1 cellular context compared by ENCODE assay signal in the genomic region with DNA sequence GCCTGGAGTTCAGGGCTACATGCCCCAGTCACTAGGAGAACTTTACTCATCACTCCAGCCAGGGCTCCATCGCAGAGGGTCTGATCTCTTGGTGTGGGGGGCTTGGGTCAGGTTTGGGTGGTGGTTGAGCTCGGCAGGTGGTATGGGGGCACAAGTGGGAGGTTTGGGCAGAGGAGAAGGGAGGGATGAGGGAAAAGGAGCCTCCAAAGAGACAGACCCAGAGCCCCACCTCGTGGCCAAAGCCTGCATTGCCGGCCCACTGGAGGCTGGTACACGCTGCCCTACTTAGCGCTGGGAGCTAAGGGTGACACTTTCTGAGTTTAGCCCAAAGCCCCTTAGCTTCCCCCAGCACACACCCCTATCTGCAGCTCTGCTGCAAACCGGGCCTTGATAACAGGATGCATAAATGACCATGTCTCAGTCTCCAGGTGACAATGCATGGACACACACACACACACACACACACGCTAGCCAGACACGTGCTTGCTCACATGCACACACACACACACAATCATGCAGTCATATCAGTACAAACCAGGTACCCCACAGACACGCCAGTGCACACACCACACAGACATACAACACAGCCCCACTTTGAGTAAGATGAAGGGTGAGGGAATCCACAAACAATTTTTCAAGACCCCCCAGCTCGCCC.
TF ChIP-seq lines count a peak whose summit lies in the region.

No MANE protein-coding gene starts in this region.

TF ChIP-seq in HEK293, 187 proteins besides CTCF, POLR2A, EP300 and RAD21 (continued from another document and continues in another):
- 0 out of 2 replicates have a peak, but pooled peaks have one; percentile 26 for TF ChIP-seq ZNF398 (tag by site-specific recombination; IDR thresholded peaks at IDR 0.05)
- no peak for TF ChIP-seq GFI1B (tag by site-specific recombination; IDR thresholded peaks at IDR 0.05)
- no peak for TF ChIP-seq ZNF23 (tag by site-specific recombination; IDR thresholded peaks at IDR 0.05; ENCODE audit: borderline replicate concordance)
- no peak for TF ChIP-seq ZNF112 (tag by site-specific recombination; IDR thresholded peaks at IDR 0.05)
- no peak for TF ChIP-seq ZNF488 (tag by site-specific recombination; IDR thresholded peaks at IDR 0.05)
- TF ChIP-seq ZNF16 (tag by site-specific recombination; IDR thresholded peaks at IDR 0.05; ENCODE audit: low read depth), result no peak
- TF ChIP-seq, protein P1, sequence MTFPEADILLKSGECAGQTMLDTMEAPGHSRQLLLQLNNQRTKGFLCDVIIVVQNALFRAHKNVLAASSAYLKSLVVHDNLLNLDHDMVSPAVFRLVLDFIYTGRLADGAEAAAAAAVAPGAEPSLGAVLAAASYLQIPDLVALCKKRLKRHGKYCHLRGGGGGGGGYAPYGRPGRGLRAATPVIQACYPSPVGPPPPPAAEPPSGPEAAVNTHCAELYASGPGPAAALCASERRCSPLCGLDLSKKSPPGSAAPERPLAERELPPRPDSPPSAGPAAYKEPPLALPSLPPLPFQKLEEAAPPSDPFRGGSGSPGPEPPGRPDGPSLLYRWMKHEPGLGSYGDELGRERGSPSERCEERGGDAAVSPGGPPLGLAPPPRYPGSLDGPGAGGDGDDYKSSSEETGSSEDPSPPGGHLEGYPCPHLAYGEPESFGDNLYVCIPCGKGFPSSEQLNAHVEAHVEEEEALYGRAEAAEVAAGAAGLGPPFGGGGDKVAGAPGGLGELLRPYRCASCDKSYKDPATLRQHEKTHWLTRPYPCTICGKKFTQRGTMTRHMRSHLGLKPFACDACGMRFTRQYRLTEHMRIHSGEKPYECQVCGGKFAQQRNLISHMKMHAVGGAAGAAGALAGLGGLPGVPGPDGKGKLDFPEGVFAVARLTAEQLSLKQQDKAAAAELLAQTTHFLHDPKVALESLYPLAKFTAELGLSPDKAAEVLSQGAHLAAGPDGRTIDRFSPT (tag by site-specific recombination; IDR thresholded peaks at IDR 0.05), result peak; percentile 91
- TF ChIP-seq ZNF529 (tag by site-specific recombination; IDR thresholded peaks at IDR 0.05; ENCODE audit: insufficient replicate concordance), result no peak
- no peak for TF ChIP-seq ZNF76 (tag by site-specific recombination; IDR thresholded peaks at IDR 0.05; ENCODE audit: borderline replicate concordance, low read depth)
- no peak for TF ChIP-seq ZNF639 (tag by site-specific recombination; IDR thresholded peaks at IDR 0.05)
- TF ChIP-seq SP7 (tag by site-specific recombination; IDR thresholded peaks at IDR 0.05), result 0 out of 2 replicates have a peak, but pooled peaks have one; percentile 27
- TF ChIP-seq SP3 (tag by site-specific recombination; IDR thresholded peaks at IDR 0.05), result peak; percentile 33; the same call in 1 of the 2 replicates
- TF ChIP-seq, protein P2, sequence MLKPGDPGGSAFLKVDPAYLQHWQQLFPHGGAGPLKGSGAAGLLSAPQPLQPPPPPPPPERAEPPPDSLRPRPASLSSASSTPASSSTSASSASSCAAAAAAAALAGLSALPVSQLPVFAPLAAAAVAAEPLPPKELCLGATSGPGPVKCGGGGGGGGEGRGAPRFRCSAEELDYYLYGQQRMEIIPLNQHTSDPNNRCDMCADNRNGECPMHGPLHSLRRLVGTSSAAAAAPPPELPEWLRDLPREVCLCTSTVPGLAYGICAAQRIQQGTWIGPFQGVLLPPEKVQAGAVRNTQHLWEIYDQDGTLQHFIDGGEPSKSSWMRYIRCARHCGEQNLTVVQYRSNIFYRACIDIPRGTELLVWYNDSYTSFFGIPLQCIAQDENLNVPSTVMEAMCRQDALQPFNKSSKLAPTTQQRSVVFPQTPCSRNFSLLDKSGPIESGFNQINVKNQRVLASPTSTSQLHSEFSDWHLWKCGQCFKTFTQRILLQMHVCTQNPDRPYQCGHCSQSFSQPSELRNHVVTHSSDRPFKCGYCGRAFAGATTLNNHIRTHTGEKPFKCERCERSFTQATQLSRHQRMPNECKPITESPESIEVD (tag by site-specific recombination; IDR thresholded peaks at IDR 0.05), result no peak
- TF ChIP-seq ZNF501 (tag by site-specific recombination; IDR thresholded peaks at IDR 0.05), result no peak
- TF ChIP-seq ZNF19 (tag by site-specific recombination; IDR thresholded peaks at IDR 0.05; ENCODE audit: low read depth), result no peak
- no peak for TF ChIP-seq ZNF155 (tag by site-specific recombination; IDR thresholded peaks at IDR 0.05)
- no peak for TF ChIP-seq TCF7L2 (IDR thresholded peaks at IDR 0.05; ENCODE audit: borderline replicate concordance, low read depth, low read length)
- no peak for TF ChIP-seq ZNF133 (tag by site-specific recombination; IDR thresholded peaks at IDR 0.05)
- TF ChIP-seq ZNF658 (tag by site-specific recombination; IDR thresholded peaks at IDR 0.05), result no peak
- peak; percentile 54; the same call in 1 of the 2 replicates for TF ChIP-seq WT1 (tag by site-specific recombination; IDR thresholded peaks at IDR 0.05)
- TF ChIP-seq EGR2 (tag by site-specific recombination; IDR thresholded peaks at IDR 0.05; ENCODE audit: low read depth), result peak; percentile 70; the same call in 1 of the 2 replicates
- no peak for TF ChIP-seq ZNF707 (tag by site-specific recombination; IDR thresholded peaks at IDR 0.05)
- no peak for TF ChIP-seq ZNF132 (tag by site-specific recombination; IDR thresholded peaks at IDR 0.05; ENCODE audit: borderline replicate concordance)
- TF ChIP-seq ZBTB11 (tag by site-specific recombination; conservative IDR thresholded peaks at IDR 0.05; ENCODE audit: low read depth), result no peak
- no peak for TF ChIP-seq ZNF521 (tag by site-specific recombination; IDR thresholded peaks at IDR 0.05)
- TF ChIP-seq ZNF239 (tag by site-specific recombination; IDR thresholded peaks at IDR 0.05), result no peak; the same call in 1 of the 2 replicates
- TF ChIP-seq SCRT2 (tag by site-specific recombination; IDR thresholded peaks at IDR 0.05), result 0 out of 2 replicates have a peak, but pooled peaks have one; percentile 8
- TF ChIP-seq KLF8 (tag by site-specific recombination; IDR thresholded peaks at IDR 0.05), result no peak
- TF ChIP-seq ZNF26 (tag by site-specific recombination; IDR thresholded peaks at IDR 0.05), result no peak
- TF ChIP-seq ZNF777 (tag by site-specific recombination; IDR thresholded peaks at IDR 0.05; ENCODE audit: borderline replicate concordance), result no peak
- peak; percentile 86 for TF ChIP-seq IKZF3 (tag by site-specific recombination; IDR thresholded peaks at IDR 0.05)
- TF ChIP-seq ZSCAN23 (tag by site-specific recombination; IDR thresholded peaks at IDR 0.05), result 0 out of 2 replicates have a peak, but pooled peaks have one; percentile 35
- TF ChIP-seq ZNF2 (tag by site-specific recombination; IDR thresholded peaks at IDR 0.05), result peak; percentile 49; the same call in 1 of the 2 replicates
- no peak for TF ChIP-seq ZNF621 (tag by site-specific recombination; IDR thresholded peaks at IDR 0.05)
- TF ChIP-seq, protein P3, sequence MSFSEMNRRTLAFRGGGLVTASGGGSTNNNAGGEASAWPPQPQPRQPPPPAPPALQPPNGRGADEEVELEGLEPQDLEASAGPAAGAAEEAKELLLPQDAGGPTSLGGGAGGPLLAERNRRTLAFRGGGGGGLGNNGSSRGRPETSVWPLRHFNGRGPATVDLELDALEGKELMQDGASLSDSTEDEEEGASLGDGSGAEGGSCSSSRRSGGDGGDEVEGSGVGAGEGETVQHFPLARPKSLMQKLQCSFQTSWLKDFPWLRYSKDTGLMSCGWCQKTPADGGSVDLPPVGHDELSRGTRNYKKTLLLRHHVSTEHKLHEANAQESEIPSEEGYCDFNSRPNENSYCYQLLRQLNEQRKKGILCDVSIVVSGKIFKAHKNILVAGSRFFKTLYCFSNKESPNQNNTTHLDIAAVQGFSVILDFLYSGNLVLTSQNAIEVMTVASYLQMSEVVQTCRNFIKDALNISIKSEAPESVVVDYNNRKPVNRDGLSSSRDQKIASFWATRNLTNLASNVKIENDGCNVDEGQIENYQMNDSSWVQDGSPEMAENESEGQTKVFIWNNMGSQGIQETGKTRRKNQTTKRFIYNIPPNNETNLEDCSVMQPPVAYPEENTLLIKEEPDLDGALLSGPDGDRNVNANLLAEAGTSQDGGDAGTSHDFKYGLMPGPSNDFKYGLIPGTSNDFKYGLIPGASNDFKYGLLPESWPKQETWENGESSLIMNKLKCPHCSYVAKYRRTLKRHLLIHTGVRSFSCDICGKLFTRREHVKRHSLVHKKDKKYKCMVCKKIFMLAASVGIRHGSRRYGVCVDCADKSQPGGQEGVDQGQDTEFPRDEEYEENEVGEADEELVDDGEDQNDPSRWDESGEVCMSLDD (tag by site-specific recombination; IDR thresholded peaks at IDR 0.05), result peak; percentile 50; the same call in 1 of the 2 replicates
- no peak for TF ChIP-seq ZNF785 (tag by site-specific recombination; IDR thresholded peaks at IDR 0.05)
